16 cellular contexts compared by ENCODE assay signal in genomic region chrX:41097326-41097725, GRCh38.
"Had no signal": no experiment of that assay in that cellular context is flagged by ENCODE, and none has a peak within 500 bp of the region (broad histone marks: within the 10 kb centered on the region; RNA-seq: fewer than 3 reads in every experiment).

No MANE protein-coding gene starts in this region.

- H3K27ac Mint-ChIP-seq: effector memory CD8-positive, alpha-beta T cell; memory B cell; stimulated activated effector memory CD8-positive, alpha-beta T cell treated with anti-CD3 and anti-CD28 coated beads, Interleukin-12 subunit alpha, Interleukin-12 subunit beta, amount 100 ng/mL, for 72 hours; T-helper 2 cell treated with Interferon-gamma antibody and Interleukin-4, amounts not matched to agents 5 μg/mL and 100 μg/mL, for 36 hours had no signal

- H3K4me3 Mint-ChIP-seq: memory B cell; stimulated activated effector memory CD8-positive, alpha-beta T cell treated with anti-CD3 and anti-CD28 coated beads, Interleukin-12 subunit alpha, Interleukin-12 subunit beta, amount 100 ng/mL, for 72 hours; T-helper 2 cell treated with Interferon-gamma antibody and Interleukin-4, amounts not matched to agents 5 μg/mL and 100 μg/mL, for 36 hours had no signal

- H3K27me3 Mint-ChIP-seq: effector memory CD8-positive, alpha-beta T cell; memory B cell had no signal

- H3K36me3 ChIP-seq: left ventricle myocardium inferior, thyroid gland, uterus had no signal

- H3K27ac ChIP-seq: coronary artery, left ventricle myocardium inferior, uterus had no signal

- ATAC-seq: effector memory CD8-positive, alpha-beta T cell; right cardiac atrium; stimulated activated effector memory CD8-positive, alpha-beta T cell treated with anti-CD3 and anti-CD28 coated beads, Interleukin-12 subunit alpha, Interleukin-12 subunit beta, amount 100 ng/mL, for 72 hours had no signal

- H3K4me3 ChIP-seq: coronary artery, left ventricle myocardium inferior, thyroid gland, uterus had no signal

- H3K9me3 ChIP-seq: left ventricle myocardium inferior, thyroid gland, uterus had no signal

- H3K9me3 Mint-ChIP-seq: effector memory CD8-positive, alpha-beta T cell; memory B cell; stimulated activated effector memory CD8-positive, alpha-beta T cell treated with anti-CD3 and anti-CD28 coated beads, Interleukin-12 subunit alpha, Interleukin-12 subunit beta, amount 100 ng/mL, for 72 hours; T-helper 2 cell treated with Interferon-gamma antibody and Interleukin-4, amounts not matched to agents 5 μg/mL and 100 μg/mL, for 36 hours had no signal

- DNase-seq: activated CD4-positive, alpha-beta T cell treated with anti-CD3 and anti-CD28 coated beads for 1 hour; activated gamma-delta T cell; activated T-cell treated with anti-CD3 and anti-CD28 coated beads for 4 hours; caudate nucleus; effector memory CD8-positive, alpha-beta T cell; erythroblast; kidney; left ventricle myocardium inferior; right cardiac atrium; small intestine; thyroid gland; uterus had no signal

- H3K27me3 ChIP-seq: thyroid gland, uterus had no signal
